In genomic region chr17:67487506-67487905, GRCh38 we compare ENCODE assay signal across 10 cellular contexts.
A peak's percentile ranks its signal among the peaks of the same experiment; 100 is the strongest.
DNase-seq lines count a peak whose midpoint lies in the region; ATAC-seq, FAIRE-seq and TF ChIP-seq lines count a peak whose summit lies in the region.
"Had no signal": no experiment of that assay in that cellular context is flagged by ENCODE, and none has a peak within 500 bp of the region (broad histone marks: within the 10 kb centered on the region; RNA-seq: fewer than 3 reads in every experiment).

No MANE protein-coding gene starts in this region.

- no peaks in the 10 kb centered on the region for H3K9me3 Mint-ChIP-seq in activated CD8-positive, alpha-beta memory T cell treated with anti-CD3 and anti-CD28 coated beads, Interleukin-2, amount 10 ng/mL, durations not matched to agents 7 days and 5 days (ENCODE audit: low read depth)

- H3K9me3 ChIP-seq in adipocyte (ENCODE audit: control insufficient read depth, low read length): no peaks in the 10 kb centered on the region
- no peaks in the 10 kb centered on the region for H3K9me3 ChIP-seq in keratinocyte (ENCODE audit: control insufficient read depth, low read depth, low read length)
- no peaks in the 10 kb centered on the region for H3K9me3 ChIP-seq in stomach
- no peaks in the 10 kb centered on the region for H3K9me3 ChIP-seq in tibial nerve
- no peaks in the 10 kb centered on the region for H3K9me3 ChIP-seq in upper lobe of left lung

- no peaks in the 10 kb centered on the region for H4K20me1 ChIP-seq in keratinocyte (ENCODE audit: control insufficient read depth, extremely low read depth, insufficient read depth, low read length)

- ATAC-seq in activated CD8-positive, alpha-beta memory T cell treated with anti-CD3 and anti-CD28 coated beads, Interleukin-2, amount 10 ng/mL, durations not matched to agents 7 days and 5 days: no peak
- no peak for ATAC-seq in upper lobe of left lung (ENCODE audit: low FRiP score in 2 of 2)
- no peak for ATAC-seq in GM21576 (IDR thresholded peaks at IDR 0.05; ENCODE audit: unreplicated experiment)

- H3K4me2 ChIP-seq in keratinocyte (ENCODE audit: control insufficient read depth, extremely low read depth, insufficient read depth, low read depth, low read length): peak overlapping the region; percentile 57

- H3K27ac Mint-ChIP-seq in activated CD8-positive, alpha-beta memory T cell treated with anti-CD3 and anti-CD28 coated beads, Interleukin-2, amount 10 ng/mL, durations not matched to agents 7 days and 5 days: peak overlapping the region; percentile 85

- TF ChIP-seq POLR2A in stomach (IDR thresholded peaks at IDR 0.05) (no peak), tibial nerve (IDR thresholded peaks at IDR 0.05) (no peak), upper lobe of left lung (IDR thresholded peaks at IDR 0.05) (no peak)

- DNase-seq in activated CD8-positive, alpha-beta memory T cell treated with anti-CD3 and anti-CD28 coated beads, Interleukin-2, amount 10 ng/mL, durations not matched to agents 7 days and 5 days: no peak
- DNase-seq in activated CD8-positive, alpha-beta memory T cell treated with anti-CD3 and anti-CD28 coated beads, Interleukin-2, amount 50 U/mL, for 48 hours: no peak
- DNase-seq in adipocyte (ENCODE audit: low read depth) (no peak), keratinocyte (ENCODE audit: low read depth, low spot score) (no peak), stomach (no peak), tibial nerve (ENCODE audit: low spot score in 2 of 2) (no peak), upper lobe of left lung (no peak)
- DNase-seq: effector memory CD4-positive, alpha-beta T cell; NCI-H526 treated with DMSO at 0.1 percent for 48 hours had no signal

- H3K4me1 ChIP-seq in adipocyte (ENCODE audit: control insufficient read depth, insufficient read depth, low read length) (peaks cover 39% of the 10 kb centered on the region), keratinocyte (ENCODE audit: control insufficient read depth, extremely low read depth, insufficient read depth, low read length) (peaks cover 20% of the 10 kb centered on the region), stomach (peaks cover 9 to 27% (median 18%) of the 10 kb centered on the region in 4 donors), tibial nerve (peaks cover 0 to 27% (median 8%) of the 10 kb centered on the region in 4 donors), upper lobe of left lung (peaks cover 9 to 19% (median 17%) of the 10 kb centered on the region in 4 donors)

- WGBS in stomach, 5 donors: 74 to 89% (median 85%) methylated on average over 7 of the region's 7 CpGs
- WGBS in tibial nerve, 2 donors: 77 to 85% methylated on average over 7 of the region's 7 CpGs
- 87 to 93% methylated on average over 7 of the region's 7 CpGs for WGBS in upper lobe of left lung, 2 donors

- dilution Hi-C loops in keratinocyte (cut with MboI; ENCODE audit: extremely low pct_ligation_motif_present, low sequenced_read_pairs): loop anchor here (5.0 kb wide), 1 partner anchor 65 kb away; no protein-coding TSS in a partner anchor

- no peak for TF ChIP-seq CTCF in keratinocyte (optimal IDR thresholded peaks at IDR 0.05 in 1 of 3, IDR thresholded peaks at IDR 0.05 in 1 of 3, conservative IDR thresholded peaks at IDR 0.05 in 1 of 3; ENCODE audit: extremely low read depth in 1 of 3, insufficient read depth in 2 of 3, low read length in 3 of 3)
- no peak for TF ChIP-seq CTCF in stomach (IDR thresholded peaks at IDR 0.05)
- no peak for TF ChIP-seq CTCF in tibial nerve (IDR thresholded peaks at IDR 0.05)
- TF ChIP-seq CTCF in upper lobe of left lung (IDR thresholded peaks at IDR 0.05): no peak

- CTCF ChIA-PET in activated CD8-positive, alpha-beta memory T cell treated with anti-CD3 and anti-CD28 coated beads, Interleukin-2, amount 10 ng/mL, durations not matched to agents 7 days and 5 days (lab: Charles Lee): interaction anchor here (0.9 to 3.0 kb wide), 5 partner anchors 12 to 113 kb away, joined by 3 to 15 read pairs (median 6); no protein-coding TSS in a partner anchor

- no peak overlapping the region for H2AFZ ChIP-seq in keratinocyte (ENCODE audit: control insufficient read depth, low read length)

- peaks cover 2% of the 10 kb centered on the region for H3K79me2 ChIP-seq in keratinocyte (ENCODE audit: control insufficient read depth, insufficient read depth, low read length)

- H3K27me3 Mint-ChIP-seq in activated CD8-positive, alpha-beta memory T cell treated with anti-CD3 and anti-CD28 coated beads, Interleukin-2, amount 10 ng/mL, durations not matched to agents 7 days and 5 days: no peaks in the 10 kb centered on the region

- no peak overlapping the region for H3K4me3 Mint-ChIP-seq in activated CD8-positive, alpha-beta memory T cell treated with anti-CD3 and anti-CD28 coated beads, Interleukin-2, amount 10 ng/mL, durations not matched to agents 7 days and 5 days

- no peaks in the 10 kb centered on the region for H3K27me3 ChIP-seq in adipocyte (replicated peaks; ENCODE audit: control insufficient read depth, insufficient read depth, low read length)
- no peaks in the 10 kb centered on the region for H3K27me3 ChIP-seq in keratinocyte (ENCODE audit: control insufficient read depth, extremely low read depth, insufficient read depth, low read length)
- no peaks in the 10 kb centered on the region for H3K27me3 ChIP-seq in stomach
- no peaks in the 10 kb centered on the region for H3K27me3 ChIP-seq in tibial nerve
- no peaks in the 10 kb centered on the region for H3K27me3 ChIP-seq in upper lobe of left lung

- intact Hi-C loops in stomach (cut with DNase I; ENCODE audit: low total_unique reads): no loop called here

- no peak for FAIRE-seq in keratinocyte (lab: Jason Lieb, UNC)

- TF ChIP-seq EP300 in stomach (IDR thresholded peaks at IDR 0.05): no peak
- no peak for TF ChIP-seq EP300 in tibial nerve (IDR thresholded peaks at IDR 0.05)
- TF ChIP-seq EP300 in upper lobe of left lung (IDR thresholded peaks at IDR 0.05): no peak

- H3K27ac ChIP-seq in keratinocyte (ENCODE audit: control insufficient read depth, insufficient read depth, low read length) (peak overlapping the region; percentile 25), stomach (peak overlapping the region in 4 of 5 donors; percentile 31 to 65 (median 52)), tibial nerve (peak overlapping the region in 2 of 4 donors; percentile 4 to 39), upper lobe of left lung (no peak overlapping the region)

- peak overlapping the region; percentile 59 for H3K4me3 ChIP-seq in adipocyte (ENCODE audit: low read length)
- no peak overlapping the region for H3K4me3 ChIP-seq in keratinocyte (ENCODE audit: control insufficient read depth in 2 of 3, extremely low read depth in 1 of 3, insufficient read depth in 2 of 3, low read depth in 1 of 3, low read length in 3 of 3)
- no peak overlapping the region for H3K4me3 ChIP-seq in stomach
- H3K4me3 ChIP-seq in tibial nerve: no peak overlapping the region
- no peak overlapping the region for H3K4me3 ChIP-seq in upper lobe of left lung

- peaks cover 3% of the 10 kb centered on the region for H3K9me1 ChIP-seq in keratinocyte (ENCODE audit: control insufficient read depth, extremely low read depth, insufficient read depth, low read length)

- H3K9ac ChIP-seq in adipocyte (ENCODE audit: low read length): peak overlapping the region; percentile 11
- H3K9ac ChIP-seq in keratinocyte (ENCODE audit: control insufficient read depth, extremely low read depth, insufficient read depth, low read length): no peak overlapping the region

- peaks cover 8% of the 10 kb centered on the region for H3K36me3 Mint-ChIP-seq in activated CD8-positive, alpha-beta memory T cell treated with anti-CD3 and anti-CD28 coated beads, Interleukin-2, amount 10 ng/mL, durations not matched to agents 7 days and 5 days

- H3K4me1 Mint-ChIP-seq in activated CD8-positive, alpha-beta memory T cell treated with anti-CD3 and anti-CD28 coated beads, Interleukin-2, amount 10 ng/mL, durations not matched to agents 7 days and 5 days: peaks cover 68% of the 10 kb centered on the region

- H3K36me3 ChIP-seq in adipocyte (ENCODE audit: control insufficient read depth, insufficient read depth, low read length, severe bottlenecking) (no peaks in the 10 kb centered on the region), keratinocyte (ENCODE audit: control insufficient read depth in 2 of 2, extremely low read depth in 1 of 2, insufficient read depth in 2 of 2, low read length in 2 of 2) (peaks cover 0 to 4% of the 10 kb centered on the region in 2 experiments), stomach (no peaks in the 10 kb centered on the region), tibial nerve (no peaks in the 10 kb centered on the region), upper lobe of left lung (no peaks in the 10 kb centered on the region)

Comparison
In these comparisons a context has a peak if more than half of its experiments do, and no peak if none do; other contexts are left out.
1. H3K27ac ChIP-seq: peak in keratinocyte (single experiment) and stomach (4 of 5); none in upper lobe of left lung (0 of 4).